ENCODE assay signal across 8 cellular contexts in the genomic region with DNA sequence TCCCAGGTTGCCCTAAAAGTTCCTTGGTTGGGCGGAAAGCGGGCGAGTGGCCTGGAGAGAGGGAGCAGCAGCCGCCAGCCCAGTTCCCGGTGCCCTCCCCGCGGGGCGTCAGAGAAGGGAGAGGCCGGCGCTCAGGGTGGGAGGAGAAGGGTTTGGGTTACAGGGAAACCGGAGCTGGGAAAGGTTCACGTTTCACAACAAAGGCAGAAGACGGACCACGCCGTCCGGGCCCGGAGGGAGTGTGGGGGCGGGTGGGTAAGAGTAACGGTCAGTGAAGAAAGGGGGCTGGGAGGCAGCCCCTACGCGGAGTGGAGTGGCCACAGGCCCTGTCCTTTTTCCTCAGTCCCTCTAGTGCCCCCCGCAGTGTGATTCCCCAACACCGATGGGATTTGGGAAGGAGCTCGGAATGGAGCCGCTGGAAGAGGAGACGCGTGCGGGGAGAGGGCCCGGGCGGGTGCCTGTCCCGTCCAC. TPM values are rescaled to one million over a fixed set of nuclear protein-coding genes. Genes with fewer than 3 reads are reported as not detected.
DNase-seq lines count a peak whose midpoint lies in the region; ATAC-seq and TF ChIP-seq lines count a peak whose summit lies in the region.

No MANE protein-coding gene starts in this region.

- no peak for TF ChIP-seq EP300 in gastroesophageal sphincter (IDR thresholded peaks at IDR 0.05)

- no peak for TF ChIP-seq CTCF in AG10803 (conservative IDR thresholded peaks at IDR 0.05; ENCODE audit: low read length)
- no peak for TF ChIP-seq CTCF in HFF-Myc (IDR thresholded peaks at IDR 0.05; ENCODE audit: low read depth, low read length, missing control alignments)
- no peak for TF ChIP-seq CTCF in WI38 (IDR thresholded peaks at IDR 0.05; ENCODE audit: low read depth, low read length)
- no peak for TF ChIP-seq CTCF in gastroesophageal sphincter (IDR thresholded peaks at IDR 0.05)
- TF ChIP-seq CTCF in osteoblast (IDR thresholded peaks at IDR 0.05; ENCODE audit: extremely low read depth, low read depth, low read length): no peak

- TF ChIP-seq POLR2A in gastroesophageal sphincter (IDR thresholded peaks at IDR 0.05): peak; percentile 53 to 80

- H4K20me1 ChIP-seq in osteoblast (ENCODE audit: insufficient read depth, low read length): peaks cover 11% of the 10 kb centered on the region

- H3K9me3 ChIP-seq in gastroesophageal sphincter (no peaks in the 10 kb centered on the region), osteoblast (ENCODE audit: low read depth, low read length) (no peaks in the 10 kb centered on the region)

- H3K79me2 ChIP-seq in osteoblast (ENCODE audit: insufficient read depth, low read length): peaks cover 8% of the 10 kb centered on the region

- H3K4me2 ChIP-seq in osteoblast (ENCODE audit: insufficient read depth, low read length): peak overlapping the region; percentile 96

- H3K4me1 ChIP-seq in gastroesophageal sphincter (peaks cover 3 to 74% (median 42%) of the 10 kb centered on the region in 3 donors), osteoblast (ENCODE audit: insufficient read depth, low read length) (peaks cover 23% of the 10 kb centered on the region)

- H3K27ac ChIP-seq in gastroesophageal sphincter: peak overlapping the region; percentile 86 to 99 (median 98)
- peak overlapping the region; percentile 79 for H3K27ac ChIP-seq in osteoblast (ENCODE audit: low read depth, low read length)

- DNase-seq in AG10803 (ENCODE audit: low read depth) (peak; percentile 82), HFF-Myc (ENCODE audit: extremely low read depth, low read depth) (no peak), osteoblast (ENCODE audit: insufficient read length, low spot score, missing footprints) (peak; percentile 99), COLO829 (ENCODE audit: low spot score) (no peak), SK-N-DZ (ENCODE audit: low spot score) (no peak)

- peak; percentile 4 for ATAC-seq in gastroesophageal sphincter
- ATAC-seq in HG02840 (IDR thresholded peaks at IDR 0.05; ENCODE audit: low FRiP score, unreplicated experiment): no peak

- WGBS in gastroesophageal sphincter (ENCODE audit: low coverage in 1 of 2), 2 donors: no CpG with 5 or more reads among the region's 31 CpGs

- H3K4me3 ChIP-seq in AG10803 (ENCODE audit: low read length) (peak overlapping the region; percentile 91), HFF-Myc (replicated peaks; ENCODE audit: low read depth, low read length) (peak overlapping the region; percentile 77), WI38 (ENCODE audit: low read depth, low read length) (peak overlapping the region; percentile 71), gastroesophageal sphincter (peak overlapping the region; percentile 65 to 93), osteoblast (ENCODE audit: insufficient read depth, low read length) (peak overlapping the region; percentile 76)

- no peaks in the 10 kb centered on the region for H3K27me3 ChIP-seq in gastroesophageal sphincter
- H3K27me3 ChIP-seq in osteoblast (ENCODE audit: insufficient read depth, low read length): no peaks in the 10 kb centered on the region

- H3K36me3 ChIP-seq in gastroesophageal sphincter (peaks cover 0 to 9% of the 10 kb centered on the region in 2 donors), osteoblast (ENCODE audit: insufficient read depth, low read length) (peaks cover 13% of the 10 kb centered on the region)

- peak overlapping the region; percentile 75 for H2AFZ ChIP-seq in osteoblast (ENCODE audit: low read length)

RNA-seq across cellular contexts. Expression of a gene that starts 1.6 kb away (rescaled TPM):
- total RNA-seq in gastroesophageal sphincter (10 to 100 TPM; 13.2 to 33.1 (median 23.7) TPM), osteoblast (11.6 and 11.8 TPM in 2 replicates)
- 4.9 and 6.2 TPM in 2 replicates for polyA plus RNA-seq in SK-N-DZ (2014; cell fraction: cytosol; rRNA removed)
- 9.2 and 10.6 TPM in 2 replicates for polyA plus RNA-seq in SK-N-DZ (2014; cell fraction: nucleus; rRNA removed)

RNA-seq across cellular contexts. Expression of a gene that starts 14.8 kb away (rescaled TPM):
- total RNA-seq in gastroesophageal sphincter (100 to 1,000 TPM; 223 to 464 (median 330) TPM), osteoblast (26.8 and 30.4 TPM in 2 replicates)
- 7.0 and 7.9 TPM in 2 replicates for polyA plus RNA-seq in SK-N-DZ (2014; cell fraction: cytosol; rRNA removed)
- polyA plus RNA-seq in SK-N-DZ (2014; cell fraction: nucleus; rRNA removed): 53.8 and 64.2 TPM in 2 replicates

RNA-seq across cellular contexts. Expression of a gene that starts 25.2 kb away (rescaled TPM):
- total RNA-seq in gastroesophageal sphincter (10 to 100 TPM; 41.5 to 75.5 (median 59.4) TPM), osteoblast (48.5 and 49.2 TPM in 2 replicates)
- polyA plus RNA-seq in SK-N-DZ (2014; cell fraction: cytosol; rRNA removed): 23.8 and 30.7 TPM in 2 replicates
- 24.3 and 51.2 TPM in 2 replicates for polyA plus RNA-seq in SK-N-DZ (2014; cell fraction: nucleus; rRNA removed)

RNA-seq across cellular contexts. Expression of a gene that starts 34.2 kb away (rescaled TPM):
- not detected for total RNA-seq in gastroesophageal sphincter
- total RNA-seq in osteoblast: not detected in 2 replicates
- 0.08 and 0.30 TPM in 2 replicates for polyA plus RNA-seq in SK-N-DZ (2014; cell fraction: cytosol; rRNA removed)
- 0.07 and 0.21 TPM in 2 replicates for polyA plus RNA-seq in SK-N-DZ (2014; cell fraction: nucleus; rRNA removed)

RNA-seq across cellular contexts. Expression of a gene that starts 36.7 kb away (rescaled TPM):
- total RNA-seq in gastroesophageal sphincter (10 to 100 TPM; 12.1 to 20.5 (median 14.9) TPM), osteoblast (8.0 and 9.0 TPM in 2 replicates)
- polyA plus RNA-seq in SK-N-DZ (2014; cell fraction: cytosol; rRNA removed): 19.3 and 21.5 TPM in 2 replicates
- 14.3 and 17.0 TPM in 2 replicates for polyA plus RNA-seq in SK-N-DZ (2014; cell fraction: nucleus; rRNA removed)

Comparison
In these comparisons a context has a peak if more than half of its experiments do, and no peak if none do; other contexts are left out.
1. DNase-seq: peak in AG10803 (single experiment) and osteoblast (single experiment); none in HFF-Myc (single experiment), COLO829 (single experiment) and SK-N-DZ (single experiment).
2. Peak in every context shown above with its lines, with median percentiles within 50 percentile points of each other: H3K4me3 ChIP-seq.